7 cellular contexts compared by ENCODE assay signal in genomic region chr17:5438716-5439445, GRCh38.
DNase-seq lines count a peak whose midpoint lies in the region; ATAC-seq and TF ChIP-seq lines count a peak whose summit lies in the region.

A gene with protein sequence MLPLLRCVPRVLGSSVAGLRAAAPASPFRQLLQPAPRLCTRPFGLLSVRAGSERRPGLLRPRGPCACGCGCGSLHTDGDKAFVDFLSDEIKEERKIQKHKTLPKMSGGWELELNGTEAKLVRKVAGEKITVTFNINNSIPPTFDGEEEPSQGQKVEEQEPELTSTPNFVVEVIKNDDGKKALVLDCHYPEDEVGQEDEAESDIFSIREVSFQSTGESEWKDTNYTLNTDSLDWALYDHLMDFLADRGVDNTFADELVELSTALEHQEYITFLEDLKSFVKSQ (minus strand): TSS chr17:5439155. CDS start chr17:5439073, 82 bp downstream.

- ATAC-seq in GM18502 (IDR thresholded peaks at IDR 0.05; ENCODE audit: poor library complexity, unreplicated experiment) (peak; percentile 77), HG02943 (IDR thresholded peaks at IDR 0.05; ENCODE audit: low read depth, unreplicated experiment) (peak; percentile 68)

- DNase-seq in NCI-H2029 treated with DMSO at 0.1 percent for 48 hours (lab: John Stamatoyannopoulos, UW) (peak; percentile 56), T-helper 9 cell (peak; percentile 92), astrocyte of the cerebellum (ENCODE audit: low read depth) (peak; percentile 83), hippocampal formation (lab: John Stamatoyannopoulos, UW) (peak; percentile 84 to 86), retinal pigment epithelial cell (ENCODE audit: low read depth) (peak; percentile 69)

- in situ Hi-C loops in astrocyte of the cerebellum (cut with HindIII; ENCODE audit: low sequenced_read_pairs) = loop anchor here (5.0 kb wide), 1 partner anchor 33 kb away; no protein-coding TSS in a partner anchor

- H3K4me3 ChIP-seq in astrocyte of the cerebellum (ENCODE audit: low read depth, low read length) (peak within 1 kb of the TSS; percentile 67), retinal pigment epithelial cell (ENCODE audit: low read length) (peak within 1 kb of the TSS; percentile 74)

- TF ChIP-seq CTCF in astrocyte of the cerebellum (IDR thresholded peaks at IDR 0.05; ENCODE audit: low read depth, low read length, missing control alignments) = peak; percentile 99
- peak; percentile 93 for TF ChIP-seq CTCF in retinal pigment epithelial cell (conservative IDR thresholded peaks at IDR 0.05; ENCODE audit: low read depth, low read length)

Comparison
In these comparisons a context has a peak if more than half of its experiments do, and no peak if none do; other contexts are left out.
1. Peak in every context shown above with its lines: DNase-seq, ATAC-seq and H3K4me3 ChIP-seq.